ENCODE assay signal across 17 cellular contexts in the genomic region with DNA sequence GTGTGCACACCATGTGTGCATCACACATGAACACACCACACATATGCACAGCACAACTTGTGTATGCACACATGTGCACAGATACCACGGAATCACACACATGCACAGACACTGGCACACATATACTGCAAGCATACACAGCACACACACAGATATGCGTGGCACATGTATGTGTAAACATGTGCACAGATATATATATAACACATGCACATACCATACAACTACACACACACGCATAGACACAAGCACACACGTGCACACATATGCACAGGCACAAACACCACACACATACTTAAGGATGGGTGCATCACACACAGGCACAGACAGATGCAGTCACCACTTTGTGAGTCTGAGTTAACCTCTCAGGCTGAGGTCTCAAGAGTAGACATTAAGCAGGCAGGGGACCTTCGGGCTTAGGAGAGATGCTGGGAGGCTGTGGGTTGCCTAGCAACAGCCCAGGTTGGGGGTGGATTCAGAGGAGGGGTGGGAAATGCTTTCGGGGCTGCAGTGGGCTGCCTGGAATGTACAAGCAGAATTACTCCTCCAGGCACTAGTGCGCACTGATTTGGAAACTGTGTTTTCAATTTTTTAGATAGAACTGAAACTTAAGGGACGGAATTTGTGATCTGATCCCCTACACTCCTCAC.
"Had no signal": no experiment of that assay in that cellular context is flagged by ENCODE, and none has a peak within 500 bp of the region (broad histone marks: within the 10 kb centered on the region; RNA-seq: fewer than 3 reads in every experiment).

No MANE protein-coding gene starts in this region.

- H3K36me3 Mint-ChIP-seq: memory B cell had no signal

- ATAC-seq: activated CD8-positive, alpha-beta T cell treated with anti-CD3 and anti-CD28 coated beads for 36 hours; left ventricle myocardium superior; naive thymus-derived CD8-positive, alpha-beta T cell; WTC11 had no signal

- H3K27ac Mint-ChIP-seq: activated CD8-positive, alpha-beta T cell treated with anti-CD3 and anti-CD28 coated beads for 36 hours; activated naive CD4-positive, alpha-beta T cell treated with anti-CD3 and anti-CD28 coated beads, Interleukin-2, amount 50 U/mL, for 24 hours; memory B cell; naive thymus-derived CD8-positive, alpha-beta T cell; WTC11 had no signal

- DNase-seq: activated CD4-positive, alpha-beta T cell treated with anti-CD3 and anti-CD28 coated beads for 4 hours; activated CD8-positive, alpha-beta T cell treated with anti-CD3 and anti-CD28 coated beads for 36 hours; activated effector memory CD4-positive, alpha-beta T cell treated with anti-CD3 and anti-CD28 coated beads, Interleukin-2, amount 50 U/mL, for 16 hours; activated T-cell treated with anti-CD3 and anti-CD28 coated beads, Interleukin-2, amount 50 U/mL, for 48 hours; adrenal gland; cortex of kidney; effector CD8-positive, alpha-beta T cell; foreskin fibroblast; left ventricle myocardium superior; naive thymus-derived CD8-positive, alpha-beta T cell; occipital lobe; small intestine; stomach had no signal

- H3K4me1 Mint-ChIP-seq: activated naive CD4-positive, alpha-beta T cell treated with anti-CD3 and anti-CD28 coated beads, Interleukin-2, amount 50 U/mL, for 24 hours; central memory CD8-positive, alpha-beta T cell; memory B cell; naive thymus-derived CD8-positive, alpha-beta T cell; WTC11 had no signal

- H3K4me3 Mint-ChIP-seq: activated CD8-positive, alpha-beta T cell treated with anti-CD3 and anti-CD28 coated beads for 36 hours; activated naive CD4-positive, alpha-beta T cell treated with anti-CD3 and anti-CD28 coated beads, Interleukin-2, amount 50 U/mL, for 24 hours; central memory CD8-positive, alpha-beta T cell; memory B cell; naive thymus-derived CD8-positive, alpha-beta T cell; WTC11 had no signal
